ENCODE assay signal across 1 cellular context in genomic region chr19:49150106-49150943, GRCh38.
A peak's percentile ranks its signal among the peaks of the same experiment; 100 is the strongest.
TF ChIP-seq lines count a peak whose summit lies in the region.

No MANE protein-coding gene starts in this region.

TF ChIP-seq in K562, 482 proteins besides CTCF, POLR2A, EP300 and RAD21 (continued from another document and continues in another):
- TF ChIP-seq ZNF280A (IDR thresholded peaks at IDR 0.05; ENCODE audit: low read depth, partially characterized antibody) (no peak), HNRNPH1 (optimal IDR thresholded peaks at IDR 0.05; ENCODE audit: low read depth, low read length) (no peak), NR2F6 (CRISPR knock-in tag; IDR thresholded peaks at IDR 0.05) (no peak), ARID4B (CRISPR knock-in tag; IDR thresholded peaks at IDR 0.05) (peak; percentile 21), KDM4B (IDR thresholded peaks at IDR 0.05; ENCODE audit: borderline replicate concordance in 2 of 2, low read depth in 1 of 2) (0 out of 4 replicates have a peak, but pooled peaks of 1 of the 2 experiments have one; percentile 6), E2F3 (CRISPR knock-in tag; IDR thresholded peaks at IDR 0.05) (peak; percentile 46), CHAMP1 (IDR thresholded peaks at IDR 0.05) (no peak), KAT7 (CRISPR knock-in tag; IDR thresholded peaks at IDR 0.05; ENCODE audit: borderline replicate concordance) (peak; percentile 4; the same call in 1 of the 2 replicates), ZNF655 (CRISPR knock-in tag; IDR thresholded peaks at IDR 0.05) (no peak), POLR2G (IDR thresholded peaks at IDR 0.05; ENCODE audit: low read depth, low read length) (peak; percentile 87), ARID2 (IDR thresholded peaks at IDR 0.05) (no peak), JUNB (CRISPR knock-in tag; conservative IDR thresholded peaks at IDR 0.05) (0 out of 2 replicates have a peak, but pooled peaks have one; percentile 25), CREBBP (IDR thresholded peaks at IDR 0.05; ENCODE audit: low read depth, low read length) (no peak), PRDM10 (IDR thresholded peaks at IDR 0.05; ENCODE audit: partially characterized antibody) (peak; percentile 99), SREBF2 (CRISPR knock-in tag; IDR thresholded peaks at IDR 0.05) (no peak), CBX8 (IDR thresholded peaks at IDR 0.05; ENCODE audit: borderline replicate concordance, extremely low read depth, low read depth, low read length, poor library complexity, severe bottlenecking) (no peak), ZNF280B (CRISPR knock-in tag; IDR thresholded peaks at IDR 0.05) (no peak), GATAD2B (IDR thresholded peaks at IDR 0.05; ENCODE audit: borderline replicate concordance) (no peak), TBP (optimal IDR thresholded peaks at IDR 0.05; ENCODE audit: low read depth, low read length) (peak; percentile 64), ELF4 (CRISPR knock-in tag; IDR thresholded peaks at IDR 0.05) (peak; percentile 68; the same call in 1 of the 2 replicates), ZNF311 (CRISPR knock-in tag; IDR thresholded peaks at IDR 0.05) (no peak), ZNF143 (CRISPR knock-in tag; IDR thresholded peaks at IDR 0.05) (no peak), SUPT5H (IDR thresholded peaks at IDR 0.05) (peak; percentile 58; the same call in 1 of the 2 replicates), SMAD4 (CRISPR knock-in tag; conservative IDR thresholded peaks at IDR 0.05) (peak; percentile 69), E2F6 (IDR thresholded peaks at IDR 0.05; ENCODE audit: borderline replicate concordance in 1 of 2, extremely low read depth in 1 of 2, insufficient read depth in 1 of 2, insufficient read length in 1 of 2, low read depth in 1 of 2, low read length in 1 of 2, poor library complexity in 1 of 2, severe bottlenecking in 1 of 2) (peak; percentile 30 to 69), HCFC1 (IDR thresholded peaks at IDR 0.05; ENCODE audit: low read depth, low read length) (peak; percentile 12; the same call in 1 of the 2 replicates), CTBP1 (IDR thresholded peaks at IDR 0.05; ENCODE audit: borderline replicate concordance) (peak; percentile 20; the same call in 1 of the 2 replicates), BCOR (IDR thresholded peaks at IDR 0.05) (peak; percentile 20; the same call in 1 of the 2 replicates), ZNF695 (CRISPR knock-in tag; IDR thresholded peaks at IDR 0.05) (no peak), ARNT (IDR thresholded peaks at IDR 0.05) (no peak), ZFP36 (IDR thresholded peaks at IDR 0.05; ENCODE audit: low read depth, low read length, partially characterized antibody) (no peak), SP1 (CRISPR knock-in tag; IDR thresholded peaks at IDR 0.05) (peak; percentile 73), BCLAF1 (IDR thresholded peaks at IDR 0.05; ENCODE audit: borderline replicate concordance in 1 of 2, control insufficient read depth in 1 of 2, low read depth in 2 of 2, low read length in 1 of 2) (peak in 1 of 2 experiments; percentile 93; a peak in 2 of 4 replicates), ATF1 (CRISPR knock-in tag; IDR thresholded peaks at IDR 0.05) (no peak), ATF1 (tag; IDR thresholded peaks at IDR 0.05) (peak; percentile 38), FOXK1 (CRISPR knock-in tag; IDR thresholded peaks at IDR 0.05; ENCODE audit: borderline replicate concordance) (no peak), SOX6 (IDR thresholded peaks at IDR 0.05) (no peak), ZBTB1 (CRISPR knock-in tag; IDR thresholded peaks at IDR 0.05; ENCODE audit: borderline replicate concordance, low read depth) (no peak), TCF7L2 (IDR thresholded peaks at IDR 0.05; ENCODE audit: low read depth, low read length) (peak; percentile 95), HNRNPUL1 (IDR thresholded peaks at IDR 0.05; ENCODE audit: low read length) (no peak), SIX5 (IDR thresholded peaks at IDR 0.05; ENCODE audit: borderline replicate concordance in 1 of 2, insufficient read depth in 1 of 2, low read depth in 1 of 2, low read length in 2 of 2) (peak; percentile 20 to 57; a peak in 2 of 4 replicates), ZNF140 (CRISPR knock-in tag; IDR thresholded peaks at IDR 0.05) (no peak), ZNF551 (CRISPR knock-in tag; IDR thresholded peaks at IDR 0.05) (no peak), POLR2AphosphoS2 (IDR thresholded peaks at IDR 0.05; ENCODE audit: low read length) (peak; percentile 81)
